Comparison of ENCODE assay signal across 8 cellular contexts in the genomic region with DNA sequence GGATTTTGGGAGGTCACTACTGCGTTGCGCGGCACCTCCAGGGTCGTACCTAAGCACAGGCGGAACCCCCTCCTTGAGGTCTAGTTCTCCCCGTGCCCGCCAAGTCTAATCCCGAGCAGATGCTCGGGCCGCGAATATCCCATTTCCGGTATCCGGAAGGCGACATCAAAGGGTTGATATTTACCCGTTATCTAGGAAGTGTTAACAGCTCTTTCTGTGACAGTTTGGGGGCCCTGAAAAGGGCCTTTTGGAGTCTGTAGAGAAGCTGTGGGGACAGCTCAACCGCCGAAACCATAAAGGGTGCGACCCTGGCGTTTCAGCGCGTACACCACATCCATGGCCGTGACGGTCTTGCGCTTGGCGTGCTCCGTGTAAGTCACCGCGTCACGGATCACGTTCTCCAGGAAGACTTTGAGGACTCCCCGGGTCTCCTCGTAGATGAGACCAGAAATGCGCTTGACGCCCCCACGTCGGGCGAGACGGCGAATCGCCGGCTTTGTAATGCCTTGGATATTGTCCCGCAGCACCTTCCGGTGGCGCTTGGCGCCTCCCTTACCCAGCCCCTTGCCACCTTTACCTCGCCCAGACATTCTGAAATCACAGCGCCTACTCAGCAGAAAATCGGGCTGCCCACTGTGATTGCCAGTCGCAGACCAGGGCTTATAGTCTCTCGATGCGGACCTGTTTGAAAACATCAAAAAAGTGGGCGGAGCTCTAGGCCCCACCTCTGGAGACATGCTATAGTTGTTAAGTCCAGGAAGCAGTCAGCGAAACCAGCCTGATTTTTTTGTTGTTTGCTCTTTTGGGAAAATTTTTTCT. TPM values are rescaled to one million over a fixed set of nuclear protein-coding genes. Genes with fewer than 3 reads are reported as not detected.
A peak's percentile ranks its signal among the peaks of the same experiment; 100 is the strongest.
DNase-seq lines count a peak whose midpoint lies in the region; ATAC-seq lines count a peak whose summit lies in the region.

No MANE protein-coding gene starts in this region.

- H3K27me3 Mint-ChIP-seq in activated CD8-positive, alpha-beta T cell treated with anti-CD3 and anti-CD28 coated beads, Interleukin-2, amount 10 ng/mL, durations not matched to agents 7 days and 5 days (ENCODE audit: low read depth): no peaks in the 10 kb centered on the region

- H3K9me3 ChIP-seq in BLaER1 treated with 17β-estradiol and CSF1 and Interleukin-3, amounts not matched to agents 10 nM and 100 nM (replicated peaks in 1 of 11): peaks cover 20 to 35% (median 26%) of the 10 kb centered on the region in 11 experiments
- no peaks in the 10 kb centered on the region for H3K9me3 ChIP-seq in effector memory CD4-positive, alpha-beta T cell (ENCODE audit: control insufficient read depth, low read length)

- H3K27ac Mint-ChIP-seq in activated CD8-positive, alpha-beta T cell treated with anti-CD3 and anti-CD28 coated beads, Interleukin-2, amount 10 ng/mL, durations not matched to agents 7 days and 5 days: peak overlapping the region; percentile 99

- H4K20me1 ChIP-seq in BLaER1 treated with 17β-estradiol and CSF1 and Interleukin-3, amounts not matched to agents 10 nM and 100 nM: peaks cover 0 to 36% (median 0%) of the 10 kb centered on the region in 11 experiments; a peak in 7 of 22 replicates

- peaks cover 57% of the 10 kb centered on the region for H3K36me3 Mint-ChIP-seq in activated CD8-positive, alpha-beta T cell treated with anti-CD3 and anti-CD28 coated beads, Interleukin-2, amount 10 ng/mL, durations not matched to agents 7 days and 5 days (ENCODE audit: low read depth)

- CTCF ChIA-PET in activated CD8-positive, alpha-beta T cell treated with anti-CD3 and anti-CD28 coated beads, Interleukin-2, amount 10 ng/mL, durations not matched to agents 7 days and 5 days (lab: Charles Lee): interaction anchor here (0.8 to 3.6 kb wide), 19 partner anchors 10 to 814 kb away, joined by 3 to 36 read pairs (median 5); partner anchors contain the start of genes ARHGDIB, ATF7IP, C12orf60 and WBP11

- POLR2A ChIA-PET in activated CD8-positive, alpha-beta T cell treated with anti-CD3 and anti-CD28 coated beads, Interleukin-2, amount 10 ng/mL, durations not matched to agents 7 days and 5 days (lab: Charles Lee): interaction anchor here (0.5 to 7.5 kb wide), 49 partner anchors 10 to 1140 kb away, joined by 3 to 175 read pairs (median 4); partner anchors contain the start of genes ARHGDIB, ATF7IP, C12orf60 and DERA

- peak overlapping the region; percentile 99 for H3K4me3 Mint-ChIP-seq in activated CD8-positive, alpha-beta T cell treated with anti-CD3 and anti-CD28 coated beads, Interleukin-2, amount 10 ng/mL, durations not matched to agents 7 days and 5 days

- H3K27me3 ChIP-seq in BLaER1 treated with 17β-estradiol and CSF1 and Interleukin-3, amounts not matched to agents 10 nM and 100 nM: peaks cover 8 to 33% (median 30%) of the 10 kb centered on the region in 11 experiments
- H3K27me3 ChIP-seq in effector memory CD4-positive, alpha-beta T cell (replicated peaks; ENCODE audit: control insufficient read depth, insufficient read depth, low read length, poor library complexity, severe bottlenecking): no peaks in the 10 kb centered on the region

- peaks cover 50% of the 10 kb centered on the region for H3K4me1 Mint-ChIP-seq in activated CD8-positive, alpha-beta T cell treated with anti-CD3 and anti-CD28 coated beads, Interleukin-2, amount 10 ng/mL, durations not matched to agents 7 days and 5 days (ENCODE audit: low read depth)

- H3K9me3 Mint-ChIP-seq in activated CD8-positive, alpha-beta T cell treated with anti-CD3 and anti-CD28 coated beads, Interleukin-2, amount 10 ng/mL, durations not matched to agents 7 days and 5 days (ENCODE audit: insufficient read depth): no peaks in the 10 kb centered on the region

- peaks cover 33 to 48% (median 38%) of the 10 kb centered on the region in 10 experiments for H3K4me1 ChIP-seq in BLaER1 treated with 17β-estradiol and CSF1 and Interleukin-3, amounts not matched to agents 10 nM and 100 nM
- H3K4me1 ChIP-seq in effector memory CD4-positive, alpha-beta T cell (ENCODE audit: control insufficient read depth, insufficient read depth, low read length, poor library complexity, severe bottlenecking): peaks cover 8% of the 10 kb centered on the region

- peaks cover 6 to 30% (median 18%) of the 10 kb centered on the region in 11 experiments; a peak in 18 of 22 replicates for H3K36me3 ChIP-seq in BLaER1 treated with 17β-estradiol and CSF1 and Interleukin-3, amounts not matched to agents 10 nM and 100 nM
- H3K36me3 ChIP-seq in effector memory CD4-positive, alpha-beta T cell (ENCODE audit: control insufficient read depth, insufficient read depth, low read length): no peaks in the 10 kb centered on the region

- H3K4me3 ChIP-seq in BLaER1 treated with 17β-estradiol and CSF1 and Interleukin-3, amounts not matched to agents 10 nM and 100 nM: peak overlapping the region; percentile 72 to 84 (median 80)
- peak overlapping the region; percentile 82 for H3K4me3 ChIP-seq in effector memory CD4-positive, alpha-beta T cell (ENCODE audit: insufficient read depth, low read depth, low read length, poor library complexity, severe bottlenecking)

- peak overlapping the region; percentile 68 to 96 (median 90) for H3K4me2 ChIP-seq in BLaER1 treated with 17β-estradiol and CSF1 and Interleukin-3, amounts not matched to agents 10 nM and 100 nM

- H3K9ac ChIP-seq in BLaER1 treated with 17β-estradiol and CSF1 and Interleukin-3, amounts not matched to agents 10 nM and 100 nM: peak overlapping the region; percentile 75 to 96 (median 88)

- DNase-seq in NCI-H82 treated with DMSO at 0.1 percent for 48 hours (lab: John Stamatoyannopoulos, UW; ENCODE audit: unreplicated experiment) (peak; percentile 78), lung microvascular endothelial cell (ENCODE audit: low read depth in 2 of 2) (peak; percentile 94 to 96)
- DNase-seq in activated CD8-positive, alpha-beta T cell treated with anti-CD3 and anti-CD28 coated beads, Interleukin-2, amount 10 ng/mL, durations not matched to agents 7 days and 5 days: peak; percentile 97
- peak; percentile 87 to 90 (median 89) for DNase-seq in effector memory CD4-positive, alpha-beta T cell
- DNase-seq in stimulated activated CD4-positive, alpha-beta T cell treated with anti-CD3 and anti-CD28 coated beads, TNF-alpha, amount 100 ng/mL, for 4 hours (ENCODE audit: low read depth in 3 of 3): peak; percentile 71 to 90 (median 89)

- ATAC-seq in GM19397 (IDR thresholded peaks at IDR 0.05; ENCODE audit: unreplicated experiment) (peak; percentile 16), HG03571 (IDR thresholded peaks at IDR 0.05; ENCODE audit: unreplicated experiment) (peak; percentile 20)
- peak; percentile 36 for ATAC-seq in activated CD8-positive, alpha-beta T cell treated with anti-CD3 and anti-CD28 coated beads, Interleukin-2, amount 10 ng/mL, durations not matched to agents 7 days and 5 days

- peak overlapping the region; percentile 82 to 97 (median 88) for H3K27ac ChIP-seq in BLaER1 treated with 17β-estradiol and CSF1 and Interleukin-3, amounts not matched to agents 10 nM and 100 nM
- H3K27ac ChIP-seq in effector memory CD4-positive, alpha-beta T cell (ENCODE audit: insufficient read depth, low read length, poor library complexity, severe bottlenecking): peak overlapping the region; percentile 98

RNA-seq across cellular contexts. Expression of gene WBP11, which starts 32.6 kb away (rescaled TPM):
- 10 to 100 TPM; 98.2 to 98.6 TPM for total RNA-seq in activated CD8-positive, alpha-beta T cell treated with anti-CD3 and anti-CD28 coated beads, Interleukin-2, amount 10 ng/mL, durations not matched to agents 7 days and 5 days
- total RNA-seq in lung microvascular endothelial cell: 11.5 and 15.9 TPM in 2 replicates

RNA-seq across cellular contexts. Expression of gene C12orf60, which starts 32.8 kb away (rescaled TPM):
- total RNA-seq in activated CD8-positive, alpha-beta T cell treated with anti-CD3 and anti-CD28 coated beads, Interleukin-2, amount 10 ng/mL, durations not matched to agents 7 days and 5 days: 1 to 10 TPM; 1.4 to 1.5 TPM
- total RNA-seq in lung microvascular endothelial cell: 0.65 and 1.2 TPM in 2 replicates

RNA-seq across cellular contexts. Expression of gene SMCO3, which starts 43.3 kb away (rescaled TPM):
- total RNA-seq in activated CD8-positive, alpha-beta T cell treated with anti-CD3 and anti-CD28 coated beads, Interleukin-2, amount 10 ng/mL, durations not matched to agents 7 days and 5 days: not detected
- total RNA-seq in lung microvascular endothelial cell: 1.3 and 2.2 TPM in 2 replicates

Comparison
In these comparisons a context has a peak if more than half of its experiments do, and no peak if none do; other contexts are left out.
1. Peak in every context shown above with its lines: DNase-seq, ATAC-seq, H3K4me3 ChIP-seq and H3K27ac ChIP-seq.